ENCODE assay signal across 7 cellular contexts in the genomic region with DNA sequence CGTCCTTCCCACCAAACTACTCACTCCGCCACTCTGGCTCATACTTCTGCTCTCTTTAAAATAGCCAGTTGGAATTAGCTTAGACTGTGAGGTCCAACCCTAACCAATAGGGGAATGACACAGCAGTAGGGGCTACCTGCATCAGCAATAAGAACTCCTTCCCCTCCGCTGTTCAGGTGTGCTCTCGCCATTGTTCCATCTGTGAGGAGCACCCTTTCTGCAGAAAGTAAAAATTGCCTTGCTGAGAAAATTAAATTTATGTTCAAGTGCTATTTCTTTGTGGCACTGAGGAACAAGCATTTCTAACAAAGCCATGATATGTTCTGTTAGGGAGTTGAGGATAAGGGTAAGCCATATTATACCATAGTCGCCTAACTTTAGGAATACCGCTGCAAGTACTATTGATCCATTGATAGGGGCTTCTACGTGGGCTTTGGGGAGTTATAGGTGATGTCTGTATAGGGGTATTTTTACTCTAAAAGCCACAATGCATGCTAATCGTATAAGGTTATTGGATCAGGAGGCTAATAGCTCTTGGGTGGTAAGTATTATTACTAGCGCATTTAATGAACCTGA.
"Had no signal": no experiment of that assay in that cellular context is flagged by ENCODE, and none has a peak within 500 bp of the region (broad histone marks: within the 10 kb centered on the region; RNA-seq: fewer than 3 reads in every experiment).

No MANE protein-coding gene starts in this region.

- H2AFZ ChIP-seq: GM23248 had no signal

- FAIRE-seq: HTR-8/SVneo had no signal

- ATAC-seq: HCT116 had no signal

- H3K9ac ChIP-seq: GM23248 had no signal

- H3K27ac ChIP-seq: GM23248 had no signal

- DNase-seq: GM23248, GOT3, H7, KG1 had no signal

- H3K36me3 ChIP-seq: HAP-1 had no signal

- H3K4me3 ChIP-seq: GM23248, HAP-1 had no signal

- H3K4me1 ChIP-seq: HAP-1 had no signal
